ENCODE assay signal across 21 cellular contexts in the genomic region with DNA sequence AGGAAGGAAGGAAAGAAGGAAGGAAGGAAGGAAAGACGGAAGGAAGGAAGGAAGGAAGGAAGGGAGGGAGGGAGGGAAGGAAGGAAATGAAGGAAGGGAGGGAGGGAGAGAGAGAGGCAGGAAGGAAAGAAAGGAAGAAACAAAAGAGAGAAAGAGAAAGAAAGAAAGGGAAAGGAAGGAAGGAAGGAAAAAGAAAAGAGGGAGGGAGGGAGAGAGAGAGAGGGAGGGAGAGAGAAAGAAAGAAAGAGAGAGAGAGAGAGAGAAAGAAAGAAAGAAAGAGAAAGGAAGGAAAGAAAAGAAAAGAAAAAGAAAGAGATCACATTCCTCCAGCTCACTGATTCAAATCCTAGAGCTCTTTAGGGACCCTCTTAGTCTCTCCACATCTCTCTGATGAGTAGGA. TPM values are rescaled to one million over a fixed set of nuclear protein-coding genes. Genes with fewer than 3 reads are reported as not detected.
"Had no signal": no experiment of that assay in that cellular context is flagged by ENCODE, and none has a peak within 500 bp of the region (broad histone marks: within the 10 kb centered on the region; RNA-seq: fewer than 3 reads in every experiment).

No MANE protein-coding gene starts in this region.

- H3K4me1 Mint-ChIP-seq: neural progenitor cell; stimulated activated naive B cell treated with anti-CD40 and anti-IgM and Interleukin-4, amounts not matched to agents 10 μg/mL and 1 μg/mL and 100 μg/mL, for 72 hours had no signal

- H3K27me3 ChIP-seq: neural progenitor cell, tibial nerve, upper lobe of left lung had no signal

- H3K4me3 Mint-ChIP-seq: effector memory CD8-positive, alpha-beta T cell; immature natural killer cell; natural killer cell treated with Interleukin-12 subunit alpha and Interleukin-12 subunit beta and Interleukin-15 and Interleukin-18, amount 100 ng/mL, for 72 hours; neural progenitor cell; stimulated activated naive B cell treated with anti-CD40 and anti-IgM and Interleukin-4, amounts not matched to agents 10 μg/mL and 1 μg/mL and 100 μg/mL, for 72 hours; stimulated activated naive CD8-positive, alpha-beta T cell treated with anti-CD3 and anti-CD28 coated beads, Interleukin-15, Interleukin-2, amounts not matched to agents 100 ng/mL and 50 ng/mL, for 24 hours had no signal

- H3K9ac ChIP-seq: neural progenitor cell had no signal

- DNase-seq: cortex of kidney; effector memory CD8-positive, alpha-beta T cell; hypothalamus; immature natural killer cell; kidney glomerular epithelial cell; left colon; left ventricle myocardium inferior; spleen; stimulated activated CD4-positive, alpha-beta T cell treated with anti-CD3 and anti-CD28 coated beads, Interleukin-4, amount 100 ng/mL, for 4 hours; stimulated activated naive B cell treated with anti-CD40 and anti-IgM and Interleukin-4, amounts not matched to agents 10 μg/mL and 1 μg/mL and 100 μg/mL, for 72 hours; upper lobe of left lung had no signal

- H3K36me3 Mint-ChIP-seq: immature natural killer cell; natural killer cell treated with Interleukin-12 subunit alpha and Interleukin-12 subunit beta and Interleukin-15 and Interleukin-18, amount 100 ng/mL, for 72 hours; neural progenitor cell; stimulated activated naive B cell treated with anti-CD40 and anti-IgM and Interleukin-4, amounts not matched to agents 10 μg/mL and 1 μg/mL and 100 μg/mL, for 72 hours had no signal

- H3K27ac Mint-ChIP-seq: effector memory CD8-positive, alpha-beta T cell; natural killer cell treated with Interleukin-12 subunit alpha and Interleukin-12 subunit beta and Interleukin-15 and Interleukin-18, amount 100 ng/mL, for 72 hours; neural progenitor cell; stimulated activated naive B cell treated with anti-CD40 and anti-IgM and Interleukin-4, amounts not matched to agents 10 μg/mL and 1 μg/mL and 100 μg/mL, for 72 hours; stimulated activated naive CD8-positive, alpha-beta T cell treated with anti-CD3 and anti-CD28 coated beads, Interleukin-15, Interleukin-2, amounts not matched to agents 100 ng/mL and 50 ng/mL, for 24 hours had no signal

- H3K4me3 ChIP-seq: left ventricle myocardium inferior, lower lobe of right lung, neural progenitor cell, psoas muscle, skin epidermis, spleen, thoracic aorta, tibial nerve, upper lobe of left lung had no signal

- ATAC-seq: effector memory CD8-positive, alpha-beta T cell; lower lobe of right lung; natural killer cell treated with Interleukin-12 subunit alpha and Interleukin-12 subunit beta and Interleukin-15 and Interleukin-18, amount 100 ng/mL, for 72 hours; right cardiac atrium; stimulated activated naive B cell treated with anti-CD40 and anti-IgM and Interleukin-4, amounts not matched to agents 10 μg/mL and 1 μg/mL and 100 μg/mL, for 72 hours had no signal

- H3K9me3 Mint-ChIP-seq: effector memory CD8-positive, alpha-beta T cell; immature natural killer cell; natural killer cell treated with Interleukin-12 subunit alpha and Interleukin-12 subunit beta and Interleukin-15 and Interleukin-18, amount 100 ng/mL, for 72 hours; neural progenitor cell; stimulated activated naive B cell treated with anti-CD40 and anti-IgM and Interleukin-4, amounts not matched to agents 10 μg/mL and 1 μg/mL and 100 μg/mL, for 72 hours; stimulated activated naive CD8-positive, alpha-beta T cell treated with anti-CD3 and anti-CD28 coated beads, Interleukin-15, Interleukin-2, amounts not matched to agents 100 ng/mL and 50 ng/mL, for 24 hours had no signal

- H3K4me1 ChIP-seq: left ventricle myocardium inferior, neural progenitor cell, psoas muscle had no signal

- H3K9me3 ChIP-seq: left ventricle myocardium inferior, lower lobe of right lung, psoas muscle, spleen, thoracic aorta, tibial nerve, upper lobe of left lung had no signal

- H3K36me3 ChIP-seq: neural progenitor cell had no signal

- H3K27ac ChIP-seq: left ventricle myocardium inferior, neural progenitor cell, psoas muscle, skin epidermis, spleen, tibial nerve, upper lobe of left lung had no signal

RNA-seq across cellular contexts. Expression of gene ELN, which starts 24.7 kb away (rescaled TPM):
- total RNA-seq: mononuclear cell had no signal
- polyA plus RNA-seq: immature natural killer cell had no signal
